27 cellular contexts compared by ENCODE assay signal in the genomic region with DNA sequence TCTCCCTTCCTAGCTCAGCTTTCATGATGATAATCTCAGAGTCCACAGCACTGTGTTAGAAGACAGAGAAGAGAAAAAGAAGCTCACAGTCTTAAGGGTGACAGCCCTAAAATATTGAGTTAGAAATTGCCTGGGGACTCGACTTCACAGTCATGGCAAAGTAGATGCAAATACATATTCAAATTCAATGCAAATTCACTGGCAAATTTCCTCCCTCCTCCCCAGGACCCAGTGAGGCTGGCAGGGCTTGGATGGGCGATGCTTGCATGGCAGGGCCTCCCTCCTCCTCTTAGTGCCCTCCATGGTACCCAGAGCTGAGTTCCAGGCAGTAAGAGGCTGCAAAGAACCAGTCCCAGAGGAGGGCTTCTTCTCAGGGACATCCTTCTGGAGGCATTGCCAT.
"Had no signal": no experiment of that assay in that cellular context is flagged by ENCODE, and none has a peak within 500 bp of the region (broad histone marks: within the 10 kb centered on the region; RNA-seq: fewer than 3 reads in every experiment).

No MANE protein-coding gene starts in this region.

- H3K4me3 Mint-ChIP-seq: activated B cell treated with CpG ODN at 0.5 μM for 24 hours; activated CD4-positive, alpha-beta T cell treated with anti-CD3 and anti-CD28 coated beads for 36 hours; activated CD8-positive, alpha-beta T cell treated with anti-CD3 and anti-CD28 coated beads for 36 hours; activated naive CD4-positive, alpha-beta T cell treated with anti-CD3 and anti-CD28 coated beads for 36 hours; activated naive CD4-positive, alpha-beta T cell treated with anti-CD3 and anti-CD28 coated beads, Interleukin-2, amount 50 U/mL, for 24 hours; activated naive CD8-positive, alpha-beta T cell treated with anti-CD3 and anti-CD28 coated beads for 36 hours; activated naive CD8-positive, alpha-beta T cell treated with anti-CD3 and anti-CD28 coated beads, Interleukin-2, amount 50 U/mL, for 24 hours; activated T-cell treated with anti-CD3 and anti-CD28 coated beads, Interleukin-2, amount 50 U/mL, for 4 hours; activated T-helper 17 cell treated with anti-CD3 and anti-CD28 coated beads, Interleukin-2, amount 50 U/mL, for 72 hours; T-helper 17 cell; T-helper 2 cell treated with Interferon-gamma antibody and Interleukin-4, amounts not matched to agents 5 μg/mL and 100 μg/mL, for 36 hours had no signal

- H3K4me1 Mint-ChIP-seq: activated B cell treated with CpG ODN at 0.5 μM for 24 hours; activated CD4-positive, alpha-beta T cell treated with anti-CD3 and anti-CD28 coated beads for 36 hours; activated T-helper 17 cell treated with anti-CD3 and anti-CD28 coated beads, Interleukin-2, amount 50 U/mL, for 72 hours had no signal

- H3K27me3 Mint-ChIP-seq: activated B cell treated with CpG ODN at 0.5 μM for 24 hours; activated naive CD8-positive, alpha-beta T cell treated with anti-CD3 and anti-CD28 coated beads for 36 hours; T-helper 17 cell had no signal

- H3K36me3 Mint-ChIP-seq: activated naive CD4-positive, alpha-beta T cell treated with anti-CD3 and anti-CD28 coated beads, Interleukin-2, amount 50 U/mL, for 24 hours; activated naive CD8-positive, alpha-beta T cell treated with anti-CD3 and anti-CD28 coated beads for 36 hours had no signal

- H3K27me3 ChIP-seq: adrenal gland, body of pancreas had no signal

- H3K27ac Mint-ChIP-seq: activated B cell treated with CpG ODN at 0.5 μM for 24 hours; activated CD4-positive, alpha-beta T cell treated with anti-CD3 and anti-CD28 coated beads for 36 hours; activated CD8-positive, alpha-beta T cell treated with anti-CD3 and anti-CD28 coated beads for 36 hours; activated naive CD4-positive, alpha-beta T cell treated with anti-CD3 and anti-CD28 coated beads for 36 hours; activated naive CD4-positive, alpha-beta T cell treated with anti-CD3 and anti-CD28 coated beads, Interleukin-2, amount 50 U/mL, for 24 hours; activated naive CD8-positive, alpha-beta T cell treated with anti-CD3 and anti-CD28 coated beads for 36 hours; activated naive CD8-positive, alpha-beta T cell treated with anti-CD3 and anti-CD28 coated beads, Interleukin-2, amount 50 U/mL, for 24 hours; activated T-helper 17 cell treated with anti-CD3 and anti-CD28 coated beads, Interleukin-2, amount 50 U/mL, for 72 hours; T-helper 17 cell; T-helper 2 cell treated with Interferon-gamma antibody and Interleukin-4, amounts not matched to agents 5 μg/mL and 100 μg/mL, for 36 hours had no signal

- H3K4me1 ChIP-seq: adrenal gland, body of pancreas had no signal

- H3K27ac ChIP-seq: adrenal gland, body of pancreas, epithelial cell of prostate, WERI-Rb-1 had no signal

- H3K4me3 ChIP-seq: adrenal gland, body of pancreas had no signal

- H3K9me3 ChIP-seq: adrenal gland, body of pancreas had no signal

- DNase-seq: activated B cell treated with CpG ODN at 0.5 μM for 24 hours; activated CD4-positive, alpha-beta T cell treated with anti-CD3 and anti-CD28 coated beads for 36 hours; activated CD4-positive, alpha-beta T cell treated with anti-CD3 and anti-CD28 coated beads, Interleukin-2, amount 50 U/mL, for 1 hour; activated CD4-positive, alpha-beta T cell treated with anti-CD3 and anti-CD28 coated beads, Interleukin-2, amount 50 U/mL, for 48 hours; activated CD8-positive, alpha-beta memory T cell treated with anti-CD3 and anti-CD28 coated beads for 24 hours; activated CD8-positive, alpha-beta T cell treated with anti-CD3 and anti-CD28 coated beads for 36 hours; activated effector memory CD4-positive, alpha-beta T cell treated with Interleukin-2 at 50 U/mL for 16 hours; activated naive CD4-positive, alpha-beta T cell treated with anti-CD3 and anti-CD28 coated beads for 36 hours; activated naive CD8-positive, alpha-beta T cell treated with anti-CD3 and anti-CD28 coated beads for 36 hours; activated naive CD8-positive, alpha-beta T cell treated with anti-CD3 and anti-CD28 coated beads, Interleukin-2, amount 50 U/mL, for 24 hours; activated T-cell treated with anti-CD3 and anti-CD28 coated beads, Interleukin-2, amount 50 U/mL, for 4 hours; adrenal gland; amygdala; aorta; body of pancreas; caudate nucleus; effector CD8-positive, alpha-beta T cell; foreskin fibroblast; T-helper 1 cell; T-helper 17 cell; T1000; WERI-Rb-1 had no signal

- H3K9me3 Mint-ChIP-seq: T-helper 2 cell treated with Interferon-gamma antibody and Interleukin-4, amounts not matched to agents 5 μg/mL and 100 μg/mL, for 36 hours had no signal

- ATAC-seq: activated CD4-positive, alpha-beta T cell treated with anti-CD3 and anti-CD28 coated beads for 36 hours; activated CD4-positive, CD25-positive, alpha-beta regulatory T cell treated with anti-CD3 and anti-CD28 coated beads, Interleukin-2, amount 50 U/mL, for 24 hours; activated CD8-positive, alpha-beta T cell treated with anti-CD3 and anti-CD28 coated beads for 36 hours; activated naive CD8-positive, alpha-beta T cell treated with anti-CD3 and anti-CD28 coated beads, Interleukin-2, amount 50 U/mL, for 24 hours; activated T-cell treated with anti-CD3 and anti-CD28 coated beads, Interleukin-2, amount 50 U/mL, for 4 hours; activated T-helper 17 cell treated with anti-CD3 and anti-CD28 coated beads, Interleukin-2, amount 50 U/mL, for 72 hours; body of pancreas; T-helper 17 cell had no signal

- H3K36me3 ChIP-seq: adrenal gland, WERI-Rb-1 had no signal
